8 cellular contexts compared by ENCODE assay signal in the genomic region with DNA sequence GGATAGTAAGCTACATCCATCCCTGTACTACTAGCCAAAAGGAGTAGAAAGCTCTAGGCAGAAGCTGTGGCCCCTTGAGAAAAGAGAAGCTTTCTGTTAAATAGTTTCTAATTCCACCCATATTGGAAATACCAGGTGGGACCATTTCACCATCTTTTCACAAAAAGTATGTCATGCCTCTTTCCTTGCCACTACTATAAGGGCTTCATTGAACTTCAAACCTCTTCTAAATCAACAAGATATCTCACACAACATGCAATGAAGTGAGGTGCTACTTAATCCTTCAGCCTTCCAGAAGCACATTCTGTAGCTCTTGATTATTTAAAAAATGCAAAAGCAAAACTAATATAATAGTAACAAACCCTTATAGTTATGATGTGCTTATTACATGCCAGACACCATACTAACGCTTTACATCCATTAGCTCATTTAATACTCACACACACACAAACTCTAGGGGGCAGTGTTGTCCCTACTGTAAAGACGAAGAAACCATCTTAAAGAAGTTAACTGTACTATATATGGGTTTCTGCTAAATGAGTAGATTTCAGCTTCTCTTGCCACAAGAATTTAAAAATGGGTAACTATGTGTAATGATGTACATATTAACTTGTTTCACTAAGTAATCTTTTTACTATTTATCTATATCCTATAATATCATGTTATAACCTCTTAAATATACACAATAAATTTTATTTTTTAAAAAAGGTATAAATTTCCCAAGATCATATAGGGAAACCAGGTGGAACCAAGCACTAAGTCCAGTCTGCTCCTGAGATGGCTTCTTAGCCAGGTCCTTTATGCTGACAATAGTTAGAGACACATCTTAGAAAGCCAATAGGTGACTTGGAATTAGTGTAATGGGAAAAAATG.
DNase-seq lines count a peak whose midpoint lies in the region; TF ChIP-seq lines count a peak whose summit lies in the region.

No MANE protein-coding gene starts in this region.

- H3K9me3 ChIP-seq in SJSA1 (replicated peaks) = no peaks in the 10 kb centered on the region

- H3K36me3 ChIP-seq in H7 (replicated peaks; ENCODE audit: control insufficient read depth, insufficient read depth, low read length) = no peaks in the 10 kb centered on the region
- no peaks in the 10 kb centered on the region for H3K36me3 ChIP-seq in SJSA1

- no peak overlapping the region for H3K27ac ChIP-seq in SJSA1

- no peaks in the 10 kb centered on the region for H3K4me1 ChIP-seq in SJSA1 (replicated peaks)

- H3K27me3 ChIP-seq in H7 (ENCODE audit: control insufficient read depth, insufficient read depth, low read length) (no peaks in the 10 kb centered on the region), SJSA1 (replicated peaks) (no peaks in the 10 kb centered on the region; the same call in none of the 2 replicates)

- H3K4me3 ChIP-seq in H7 (ENCODE audit: insufficient read depth, low read depth, low read length) (no peak overlapping the region), LNCaP clone FGC (ENCODE audit: low read depth, low read length) (no peak overlapping the region), SJSA1 (no peak overlapping the region)

- peak; percentile 79 for DNase-seq in NCI-H82 (lab: John Stamatoyannopoulos, UW)
- DNase-seq in NCI-H82 treated with DMSO at 0.1 percent for 48 hours (lab: John Stamatoyannopoulos, UW; ENCODE audit: unreplicated experiment) = no peak
- DNase-seq in H7 = peak; percentile 16
- peak; percentile 73 for DNase-seq in LNCaP clone FGC (ENCODE audit: low read depth)
- DNase-seq in SJSA1 (ENCODE audit: low read depth in 1 of 2, low spot score in 2 of 2) = peak; percentile 46 to 49
- peak; percentile 76 for DNase-seq in amniotic stem cell (lab: John Stamatoyannopoulos, UW)
- peak; percentile 29 for DNase-seq in iPS-NIHi7 (ENCODE audit: extremely low spot score)
- DNase-seq in stimulated activated CD4-positive, alpha-beta T cell treated with anti-CD3 and anti-CD28 coated beads, Interleukin-2, amount 100 ng/mL, for 48 hours = peak; percentile 55

- TF ChIP-seq CTCF in LNCaP clone FGC (IDR thresholded peaks at IDR 0.05; ENCODE audit: control insufficient read depth, extremely low read depth, insufficient read depth) = peak; percentile 78
